In genomic region chr13:99636728-99637353, GRCh38 we compare ENCODE assay signal across 1 cellular context.
TF ChIP-seq lines count a peak whose summit lies in the region.

No MANE protein-coding gene starts in this region.

TF ChIP-seq in GM12878, 131 proteins besides CTCF, POLR2A, EP300 and RAD21 (continued from another document):
- TF ChIP-seq IKZF2 (IDR thresholded peaks at IDR 0.05): no peak
- TF ChIP-seq TAF1 (IDR thresholded peaks at IDR 0.05; ENCODE audit: borderline replicate concordance, low read depth, low read length): no peak
- TF ChIP-seq JUND (IDR thresholded peaks at IDR 0.05; ENCODE audit: low read depth, low read length): no peak
TF ChIP-seq in GM12878: peak in this region for 4.
